Comparison of ENCODE assay signal across 15 cellular contexts in genomic region chr3:9970020-9970652, GRCh38. TPM values are rescaled to one million over a fixed set of nuclear protein-coding genes. Genes with fewer than 3 reads are reported as not detected.
A peak's percentile ranks its signal among the peaks of the same experiment; 100 is the strongest.
DNase-seq lines count a peak whose midpoint lies in the region; ATAC-seq and TF ChIP-seq lines count a peak whose summit lies in the region.
"Had no signal": no experiment of that assay in that cellular context is flagged by ENCODE, and none has a peak within 500 bp of the region (broad histone marks: within the 10 kb centered on the region; RNA-seq: fewer than 3 reads in every experiment).

No MANE protein-coding gene starts in this region.

- H3K4me3 Mint-ChIP-seq in natural killer cell: no peak overlapping the region
- H3K4me3 Mint-ChIP-seq in activated T-cell treated with anti-CD3 and anti-CD28 coated beads, Interleukin-2, amount 50 U/mL, for 24 hours: no peak overlapping the region
- H3K4me3 Mint-ChIP-seq: activated CD8-positive, alpha-beta T cell treated with anti-CD3 and anti-CD28 coated beads for 36 hours; T-helper 1 cell treated with Interleukin-12 subunit alpha and Interleukin-12 subunit beta and Interleukin-4 antibody, amounts not matched to agents 30 μg/mL and 1 μg/mL, for 36 hours; type B pancreatic cell had no signal

- peaks cover 8% of the 10 kb centered on the region for H3K4me1 ChIP-seq in foreskin keratinocyte

- no peak overlapping the region for H3K27ac Mint-ChIP-seq in natural killer cell
- no peak overlapping the region for H3K27ac Mint-ChIP-seq in activated T-cell treated with anti-CD3 and anti-CD28 coated beads, Interleukin-2, amount 50 U/mL, for 24 hours
- H3K27ac Mint-ChIP-seq: activated CD8-positive, alpha-beta T cell treated with anti-CD3 and anti-CD28 coated beads for 36 hours; T-helper 1 cell treated with Interleukin-12 subunit alpha and Interleukin-12 subunit beta and Interleukin-4 antibody, amounts not matched to agents 30 μg/mL and 1 μg/mL, for 36 hours; type B pancreatic cell had no signal

- in situ Hi-C loops in astrocyte of the spinal cord (cut with HindIII; ENCODE audit: low sequenced_read_pairs): no loop called here

- H3K36me3 Mint-ChIP-seq in natural killer cell: peaks cover 21% of the 10 kb centered on the region
- peaks cover 84% of the 10 kb centered on the region for H3K36me3 Mint-ChIP-seq in activated T-cell treated with anti-CD3 and anti-CD28 coated beads, Interleukin-2, amount 50 U/mL, for 24 hours (ENCODE audit: low read depth)

- H3K9me3 Mint-ChIP-seq in natural killer cell: no peaks in the 10 kb centered on the region
- H3K9me3 Mint-ChIP-seq in activated T-cell treated with anti-CD3 and anti-CD28 coated beads, Interleukin-2, amount 50 U/mL, for 24 hours: no peaks in the 10 kb centered on the region
- H3K9me3 Mint-ChIP-seq: activated CD8-positive, alpha-beta T cell treated with anti-CD3 and anti-CD28 coated beads for 36 hours; T-helper 1 cell treated with Interleukin-12 subunit alpha and Interleukin-12 subunit beta and Interleukin-4 antibody, amounts not matched to agents 30 μg/mL and 1 μg/mL, for 36 hours; type B pancreatic cell had no signal

- no peak overlapping the region for H3K4me3 ChIP-seq in astrocyte of the spinal cord (ENCODE audit: low read depth, low read length)

- H3K27ac ChIP-seq in 22Rv1 (peak overlapping the region; percentile 75), foreskin keratinocyte (no peak overlapping the region)
- H3K27ac ChIP-seq: neutrophil had no signal

- intact Hi-C loops in natural killer cell (cut with micrococcal nuclease): no loop called here

- no peaks in the 10 kb centered on the region for H3K27me3 Mint-ChIP-seq in natural killer cell (ENCODE audit: low read depth in 2 of 2)
- no peaks in the 10 kb centered on the region for H3K27me3 Mint-ChIP-seq in activated T-cell treated with anti-CD3 and anti-CD28 coated beads, Interleukin-2, amount 50 U/mL, for 24 hours
- H3K27me3 Mint-ChIP-seq: activated CD8-positive, alpha-beta T cell treated with anti-CD3 and anti-CD28 coated beads for 36 hours; type B pancreatic cell had no signal

- no peak for TF ChIP-seq CTCF in 22Rv1 (IDR thresholded peaks at IDR 0.05)
- TF ChIP-seq CTCF in astrocyte of the spinal cord (IDR thresholded peaks at IDR 0.05; ENCODE audit: low read depth, low read length): no peak
- no peak for TF ChIP-seq CTCF in foreskin keratinocyte (conservative IDR thresholded peaks at IDR 0.05)
- no peak for TF ChIP-seq CTCF in natural killer cell (IDR thresholded peaks at IDR 0.05)

- peak; percentile 36 for DNase-seq in HT-29 (ENCODE audit: low spot score)
- DNase-seq in astrocyte of the spinal cord (ENCODE audit: low read depth, low spot score): peak; percentile 75
- DNase-seq in foreskin keratinocyte: peak; percentile 44 to 62
- no peak for DNase-seq in natural killer cell
- no peak for DNase-seq in SHP77 (lab: John Stamatoyannopoulos, UW)
- DNase-seq in activated T-cell treated with anti-CD3 and anti-CD28 coated beads, Interleukin-2, amount 50 U/mL, for 24 hours: no peak
- DNase-seq: activated CD8-positive, alpha-beta T cell treated with anti-CD3 and anti-CD28 coated beads for 36 hours; cerebellar nuclear complex; left ventricle myocardium superior; NCI-H2171 had no signal

- no peaks in the 10 kb centered on the region for H3K4me1 Mint-ChIP-seq in natural killer cell
- H3K4me1 Mint-ChIP-seq in activated T-cell treated with anti-CD3 and anti-CD28 coated beads, Interleukin-2, amount 50 U/mL, for 24 hours (ENCODE audit: low read depth): no peaks in the 10 kb centered on the region

- ATAC-seq in foreskin keratinocyte: peak; percentile 54
- no peak for ATAC-seq in GM21786 (IDR thresholded peaks at IDR 0.05; ENCODE audit: unreplicated experiment)
- ATAC-seq in natural killer cell: no peak
- ATAC-seq: activated CD8-positive, alpha-beta T cell treated with anti-CD3 and anti-CD28 coated beads for 36 hours; left ventricle myocardium superior had no signal

- H3K27me3 ChIP-seq in foreskin keratinocyte: no peaks in the 10 kb centered on the region
- H3K27me3 ChIP-seq: neutrophil had no signal

RNA-seq across cellular contexts. Expression of gene EMC3, which starts 16.5 kb away (rescaled TPM):
- total RNA-seq in HT-29 (2014; rRNA removed; shearing (Covaris generic)): 35.5 and 41.7 TPM in 2 replicates
- total RNA-seq in foreskin keratinocyte (43.4 and 56.1 TPM in 2 replicates), natural killer cell (10 to 100 TPM; 48.5 to 50.4 (median 49.2) TPM)
- polyA plus RNA-seq in foreskin keratinocyte: 62.2 and 64.3 TPM in 2 replicates

RNA-seq across cellular contexts. Expression of gene PRRT3, which starts 17.9 kb away (rescaled TPM):
- total RNA-seq in HT-29 (2014; rRNA removed; shearing (Covaris generic)): 0.65 and 0.89 TPM in 2 replicates
- total RNA-seq in foreskin keratinocyte: 1.5 and 1.9 TPM in 2 replicates
- polyA plus RNA-seq in foreskin keratinocyte: 1.3 and 1.4 TPM in 2 replicates
- total RNA-seq in natural killer cell: 1 to 10 TPM; 2.2 to 5.1 (median 4.8) TPM

RNA-seq across cellular contexts. Expression of gene CRELD1, which starts 36.5 kb away (rescaled TPM):
- 10.4 and 12.9 TPM in 2 replicates for total RNA-seq in HT-29 (2014; rRNA removed; shearing (Covaris generic))
- 7.9 and 11.3 TPM in 2 replicates for total RNA-seq in foreskin keratinocyte
- 8.5 and 12.5 TPM in 2 replicates for polyA plus RNA-seq in foreskin keratinocyte
- 10 to 100 TPM; 29.1 to 35.6 (median 32.9) TPM for total RNA-seq in natural killer cell

RNA-seq across cellular contexts. Expression of gene IL17RC, which starts 53.2 kb away (rescaled TPM):
- total RNA-seq in HT-29 (2014; rRNA removed; shearing (Covaris generic)): 18.6 and 23.4 TPM in 2 replicates
- total RNA-seq in foreskin keratinocyte (22.4 and 25.9 TPM in 2 replicates), natural killer cell (1 to 10 TPM in 2 of 3 donors, under 1 TPM in 1; 0.77 to 1.5 (median 1.2) TPM)
- 19.5 and 21.8 TPM in 2 replicates for polyA plus RNA-seq in foreskin keratinocyte

RNA-seq across cellular contexts. Expression of gene FANCD2, which starts 56.1 kb away (rescaled TPM):
- 13.0 and 14.5 TPM in 2 replicates for total RNA-seq in HT-29 (2014; rRNA removed; shearing (Covaris generic))
- total RNA-seq in foreskin keratinocyte (31.8 and 45.0 TPM in 2 replicates), natural killer cell (10 to 100 TPM in 2 of 3 donors, 1 to 10 TPM in 1; 9.0 to 15.7 (median 14.6) TPM)
- 13.0 and 24.3 TPM in 2 replicates for polyA plus RNA-seq in foreskin keratinocyte

Comparison
In these comparisons a context has a peak if more than half of its experiments do, and no peak if none do; other contexts are left out.
1. DNase-seq: peak in HT-29 (single experiment), astrocyte of the spinal cord (single experiment) and foreskin keratinocyte (2 of 2); none in natural killer cell (single experiment), SHP77 (0 of 2) and activated T-cell treated with anti-CD3 and anti-CD28 coated beads, Interleukin-2, amount 50 U/mL, for 24 hours (single experiment).